ENCODE assay signal across 8 cellular contexts in the genomic region with DNA sequence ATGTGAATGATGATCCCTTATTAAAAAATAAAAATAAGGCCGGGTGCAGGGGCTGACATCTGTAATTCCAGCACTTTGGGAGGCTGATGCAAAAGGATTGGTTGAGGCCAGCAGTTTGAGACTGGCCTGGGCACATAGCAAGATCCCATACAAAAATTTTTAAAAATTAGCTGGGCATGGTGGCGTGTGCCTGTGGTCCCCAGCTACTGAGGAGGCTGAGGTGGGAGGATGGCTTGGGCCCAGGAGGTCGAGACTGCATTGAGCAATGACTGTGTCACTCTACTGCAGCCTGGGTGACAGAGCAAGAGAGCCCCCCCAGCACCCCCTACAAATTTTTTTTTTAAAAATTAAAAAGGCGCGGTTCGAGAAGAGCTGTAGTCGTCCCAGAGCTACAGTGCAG. TPM values are rescaled to one million over a fixed set of nuclear protein-coding genes. Genes with fewer than 3 reads are reported as not detected.
DNase-seq lines count a peak whose midpoint lies in the region; ATAC-seq and TF ChIP-seq lines count a peak whose summit lies in the region.

No MANE protein-coding gene starts in this region.

- H3K4me1 Mint-ChIP-seq in T-helper 2 cell treated with Interferon-gamma antibody and Interleukin-4, amounts not matched to agents 5 μg/mL and 100 μg/mL, for 36 hours (ENCODE audit: low read depth): peaks cover 18% of the 10 kb centered on the region
- peaks cover 29% of the 10 kb centered on the region for H3K4me1 Mint-ChIP-seq in activated naive CD8-positive, alpha-beta T cell treated with anti-CD3 and anti-CD28 coated beads for 36 hours

- no peak for TF ChIP-seq POLR2A in stomach (IDR thresholded peaks at IDR 0.05)

- H3K27me3 Mint-ChIP-seq in T-helper 2 cell treated with Interferon-gamma antibody and Interleukin-4, amounts not matched to agents 5 μg/mL and 100 μg/mL, for 36 hours (ENCODE audit: low read depth): no peaks in the 10 kb centered on the region
- no peaks in the 10 kb centered on the region for H3K27me3 Mint-ChIP-seq in activated naive CD8-positive, alpha-beta T cell treated with anti-CD3 and anti-CD28 coated beads for 36 hours

- peak overlapping the region; percentile 84 to 99 (median 96) for H3K4me3 ChIP-seq in stomach

- no peak for DNase-seq in T-helper 2 cell treated with Interferon-gamma antibody and Interleukin-4, amounts not matched to agents 5 μg/mL and 100 μg/mL, for 36 hours (ENCODE audit: low spot score)
- no peak for DNase-seq in T-helper 2 cell
- DNase-seq in activated naive CD8-positive, alpha-beta T cell treated with anti-CD3 and anti-CD28 coated beads for 36 hours: no peak
- DNase-seq in stomach: no peak
- DNase-seq in AML-193 (lab: John Stamatoyannopoulos, UW): no peak
- no peak for DNase-seq in medulla oblongata (ENCODE audit: extremely low spot score)

- no peaks in the 10 kb centered on the region for H3K27me3 ChIP-seq in layer of hippocampus (ENCODE audit: control insufficient read depth, insufficient read depth, low read length)
- no peaks in the 10 kb centered on the region for H3K27me3 ChIP-seq in stomach

- H3K27ac ChIP-seq in layer of hippocampus (ENCODE audit: low read depth, low read length) (peak overlapping the region; percentile 92), stomach (peak overlapping the region; percentile 92 to 99 (median 97))

- H3K36me3 ChIP-seq in stomach: peaks cover 0 to 3% (median 0%) of the 10 kb centered on the region in 4 donors

- H3K4me1 ChIP-seq in stomach: peaks cover 45 to 88% (median 76%) of the 10 kb centered on the region in 4 donors

- no peaks in the 10 kb centered on the region for H3K9me3 ChIP-seq in stomach

- peak overlapping the region; percentile 85 for H3K4me3 Mint-ChIP-seq in T-helper 2 cell treated with Interferon-gamma antibody and Interleukin-4, amounts not matched to agents 5 μg/mL and 100 μg/mL, for 36 hours
- peak overlapping the region; percentile 81 for H3K4me3 Mint-ChIP-seq in activated naive CD8-positive, alpha-beta T cell treated with anti-CD3 and anti-CD28 coated beads for 36 hours

- no peak for TF ChIP-seq EP300 in stomach (IDR thresholded peaks at IDR 0.05)

- peak overlapping the region; percentile 72 for H3K27ac Mint-ChIP-seq in T-helper 2 cell treated with Interferon-gamma antibody and Interleukin-4, amounts not matched to agents 5 μg/mL and 100 μg/mL, for 36 hours
- no peak overlapping the region for H3K27ac Mint-ChIP-seq in activated naive CD8-positive, alpha-beta T cell treated with anti-CD3 and anti-CD28 coated beads for 36 hours

- H3K36me3 Mint-ChIP-seq in T-helper 2 cell treated with Interferon-gamma antibody and Interleukin-4, amounts not matched to agents 5 μg/mL and 100 μg/mL, for 36 hours (ENCODE audit: low read depth): peaks cover 5% of the 10 kb centered on the region
- peaks cover 3% of the 10 kb centered on the region for H3K36me3 Mint-ChIP-seq in activated naive CD8-positive, alpha-beta T cell treated with anti-CD3 and anti-CD28 coated beads for 36 hours

- 33 to 44% (median 43%) methylated on average over 7 of the region's 7 CpGs for WGBS in stomach, 5 donors

- intact Hi-C loops in stomach (cut with DNase I; ENCODE audit: low total_unique reads): no loop called here

- no peaks in the 10 kb centered on the region for H3K9me3 Mint-ChIP-seq in T-helper 2 cell treated with Interferon-gamma antibody and Interleukin-4, amounts not matched to agents 5 μg/mL and 100 μg/mL, for 36 hours
- no peaks in the 10 kb centered on the region for H3K9me3 Mint-ChIP-seq in activated naive CD8-positive, alpha-beta T cell treated with anti-CD3 and anti-CD28 coated beads for 36 hours

- no peak for TF ChIP-seq CTCF in stomach (IDR thresholded peaks at IDR 0.05)

- ATAC-seq in GM21515 (IDR thresholded peaks at IDR 0.05; ENCODE audit: unreplicated experiment): no peak

RNA-seq across cellular contexts. Expression of a gene that starts 1.2 kb away (rescaled TPM):
- total RNA-seq in activated naive CD8-positive, alpha-beta T cell treated with anti-CD3 and anti-CD28 coated beads for 36 hours: 10 to 100 TPM; 51.3 to 52.3 TPM
- 10 to 100 TPM in 4 of 5 donors, not detected in 1; 25.9 to 92.8 (median 50.7) TPM for total RNA-seq in stomach
- 100 to 1,000 TPM; 241 to 411 (median 328) TPM for polyA plus RNA-seq in stomach

RNA-seq across cellular contexts. Expression of a gene that starts 28.3 kb away (rescaled TPM):
- total RNA-seq in activated naive CD8-positive, alpha-beta T cell treated with anti-CD3 and anti-CD28 coated beads for 36 hours: 10 to 100 TPM; 18.3 to 25.6 TPM
- total RNA-seq in stomach: 10 to 100 TPM; 17.4 to 70.7 (median 35.6) TPM
- 10 to 100 TPM in 2 of 3 donors, 1 to 10 TPM in 1; 8.8 to 25.1 (median 11.2) TPM for polyA plus RNA-seq in stomach
